18 cellular contexts compared by ENCODE assay signal in the genomic region with DNA sequence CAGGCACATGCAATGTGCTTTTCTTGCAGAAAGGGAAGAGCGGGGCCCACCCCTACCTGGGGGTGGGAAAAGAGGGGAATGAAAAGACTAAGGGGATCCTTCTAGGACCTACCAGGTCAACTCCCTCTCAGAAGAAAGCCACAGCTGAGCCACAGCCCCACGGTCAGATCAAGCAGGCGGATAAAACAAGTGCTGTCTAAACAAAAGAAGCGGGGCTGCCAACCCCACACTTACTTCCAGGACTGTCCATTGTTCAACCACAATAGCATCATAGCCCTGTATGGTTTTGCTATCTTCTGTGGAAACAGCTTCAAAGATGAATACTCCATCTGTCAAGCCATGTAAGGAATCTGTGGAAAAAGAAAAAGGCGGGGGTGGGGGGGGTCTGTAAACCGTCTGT.
A peak's percentile ranks its signal among the peaks of the same experiment; 100 is the strongest.
DNase-seq lines count a peak whose midpoint lies in the region; ATAC-seq lines count a peak whose summit lies in the region.
"Had no signal": no experiment of that assay in that cellular context is flagged by ENCODE, and none has a peak within 500 bp of the region (broad histone marks: within the 10 kb centered on the region; RNA-seq: fewer than 3 reads in every experiment).

No MANE protein-coding gene starts in this region.

- ATAC-seq in activated CD4-positive, alpha-beta T cell treated with anti-CD3 and anti-CD28 coated beads for 36 hours, result no peak
- ATAC-seq: K562 had no signal

- no peak for DNase-seq in activated CD4-positive, alpha-beta T cell treated with anti-CD3 and anti-CD28 coated beads for 36 hours
- DNase-seq in activated CD4-positive, alpha-beta T cell treated with anti-CD3 and anti-CD28 coated beads, Interleukin-2, amount 50 U/mL, for 4 hours, result no peak
- DNase-seq in activated naive CD8-positive, alpha-beta T cell treated with anti-CD3 and anti-CD28 coated beads for 36 hours, result no peak
- DNase-seq in globus pallidus (ENCODE audit: low spot score) (peak; percentile 61), retina (peak; percentile 53), NCI-H2227 (lab: John Stamatoyannopoulos, UW; ENCODE audit: unreplicated experiment) (no peak), ACHN (no peak)
- no peak for DNase-seq in activated T-helper 2 cell treated with anti-CD3 and anti-CD28 coated beads, Interferon-gamma antibody, Interleukin-2, Interleukin-4, amounts not matched to agents 10 μg/mL and 5 μg/mL and 100 μg/mL, durations not matched to agents 14 hours and 24 hours and 36 hours (ENCODE audit: low spot score)
- DNase-seq: activated naive CD4-positive, alpha-beta T cell; GOT3; mammary epithelial cell; NCI-H1092 treated with DMSO at 0.1 percent for 48 hours; NCI-H2227 treated with DMSO at 0.1 percent for 48 hours; SK-N-SH; stimulated activated CD4-positive, alpha-beta T cell treated with anti-CD3 and anti-CD28 coated beads, Interleukin-4, amount 100 ng/mL, for 4 hours; trophoblast cell had no signal

- CTCF ChIA-PET in activated CD4-positive, alpha-beta T cell treated with anti-CD3 and anti-CD28 coated beads for 36 hours (lab: Charles Lee), result interaction anchor here (1.0 kb wide), 1 partner anchor 21 kb away, joined by 3 read pairs; no protein-coding TSS in a partner anchor

- no peaks in the 10 kb centered on the region for H3K27me3 Mint-ChIP-seq in activated CD4-positive, alpha-beta T cell treated with anti-CD3 and anti-CD28 coated beads for 36 hours
- H3K27me3 Mint-ChIP-seq in activated naive CD8-positive, alpha-beta T cell treated with anti-CD3 and anti-CD28 coated beads for 36 hours, result no peaks in the 10 kb centered on the region
- H3K27me3 Mint-ChIP-seq in activated T-helper 2 cell treated with anti-CD3 and anti-CD28 coated beads, Interferon-gamma antibody, Interleukin-2, Interleukin-4, amounts not matched to agents 10 μg/mL and 5 μg/mL and 100 μg/mL, durations not matched to agents 14 hours and 24 hours and 36 hours (ENCODE audit: low read depth), result no peaks in the 10 kb centered on the region

- no peaks in the 10 kb centered on the region for H3K9me3 Mint-ChIP-seq in activated CD4-positive, alpha-beta T cell treated with anti-CD3 and anti-CD28 coated beads for 36 hours (ENCODE audit: low read depth)
- H3K9me3 Mint-ChIP-seq in activated naive CD8-positive, alpha-beta T cell treated with anti-CD3 and anti-CD28 coated beads for 36 hours, result no peaks in the 10 kb centered on the region
- no peaks in the 10 kb centered on the region for H3K9me3 Mint-ChIP-seq in activated T-helper 2 cell treated with anti-CD3 and anti-CD28 coated beads, Interferon-gamma antibody, Interleukin-2, Interleukin-4, amounts not matched to agents 10 μg/mL and 5 μg/mL and 100 μg/mL, durations not matched to agents 14 hours and 24 hours and 36 hours

- POLR2A ChIA-PET in activated CD4-positive, alpha-beta T cell treated with anti-CD3 and anti-CD28 coated beads for 36 hours (lab: Charles Lee), result no interaction called here

- H3K36me3 Mint-ChIP-seq in activated CD4-positive, alpha-beta T cell treated with anti-CD3 and anti-CD28 coated beads for 36 hours (ENCODE audit: low read depth), result peaks cover 45% of the 10 kb centered on the region
- peaks cover 56% of the 10 kb centered on the region for H3K36me3 Mint-ChIP-seq in activated naive CD8-positive, alpha-beta T cell treated with anti-CD3 and anti-CD28 coated beads for 36 hours
- peaks cover 47% of the 10 kb centered on the region for H3K36me3 Mint-ChIP-seq in activated T-helper 2 cell treated with anti-CD3 and anti-CD28 coated beads, Interferon-gamma antibody, Interleukin-2, Interleukin-4, amounts not matched to agents 10 μg/mL and 5 μg/mL and 100 μg/mL, durations not matched to agents 14 hours and 24 hours and 36 hours (ENCODE audit: low read depth)

- intact Hi-C loops in activated CD4-positive, alpha-beta T cell treated with anti-CD3 and anti-CD28 coated beads for 36 hours (cut with DNase I, micrococcal nuclease), result no loop called here
- intact Hi-C loops in activated T-helper 2 cell treated with anti-CD3 and anti-CD28 coated beads, Interferon-gamma antibody, Interleukin-2, Interleukin-4, amounts not matched to agents 10 μg/mL and 5 μg/mL and 100 μg/mL, durations not matched to agents 14 hours and 24 hours and 36 hours (cut with micrococcal nuclease), result no loop called here

- H3K4me1 Mint-ChIP-seq in activated CD4-positive, alpha-beta T cell treated with anti-CD3 and anti-CD28 coated beads for 36 hours, result peaks cover 28% of the 10 kb centered on the region
- H3K4me1 Mint-ChIP-seq in activated naive CD8-positive, alpha-beta T cell treated with anti-CD3 and anti-CD28 coated beads for 36 hours, result peaks cover 22% of the 10 kb centered on the region
- H3K4me1 Mint-ChIP-seq in activated T-helper 2 cell treated with anti-CD3 and anti-CD28 coated beads, Interferon-gamma antibody, Interleukin-2, Interleukin-4, amounts not matched to agents 10 μg/mL and 5 μg/mL and 100 μg/mL, durations not matched to agents 14 hours and 24 hours and 36 hours (ENCODE audit: low read depth), result peaks cover 19% of the 10 kb centered on the region

- peak overlapping the region; percentile 22 for H3K27ac Mint-ChIP-seq in activated CD4-positive, alpha-beta T cell treated with anti-CD3 and anti-CD28 coated beads for 36 hours
- peak overlapping the region; percentile 59 for H3K27ac Mint-ChIP-seq in activated naive CD8-positive, alpha-beta T cell treated with anti-CD3 and anti-CD28 coated beads for 36 hours
- H3K27ac Mint-ChIP-seq in activated T-helper 2 cell treated with anti-CD3 and anti-CD28 coated beads, Interferon-gamma antibody, Interleukin-2, Interleukin-4, amounts not matched to agents 10 μg/mL and 5 μg/mL and 100 μg/mL, durations not matched to agents 14 hours and 24 hours and 36 hours, result no peak overlapping the region

- in situ Hi-C loops in ACHN (cut with HindIII; ENCODE audit: low pct_ligation_motif_present, low pct_unique_long_range_greater_than_20kb, low sequenced_read_pairs), result no loop called here

- H3K4me3 Mint-ChIP-seq in activated CD4-positive, alpha-beta T cell treated with anti-CD3 and anti-CD28 coated beads for 36 hours, result no peak overlapping the region
- no peak overlapping the region for H3K4me3 Mint-ChIP-seq in activated naive CD8-positive, alpha-beta T cell treated with anti-CD3 and anti-CD28 coated beads for 36 hours
- no peak overlapping the region for H3K4me3 Mint-ChIP-seq in activated T-helper 2 cell treated with anti-CD3 and anti-CD28 coated beads, Interferon-gamma antibody, Interleukin-2, Interleukin-4, amounts not matched to agents 10 μg/mL and 5 μg/mL and 100 μg/mL, durations not matched to agents 14 hours and 24 hours and 36 hours (ENCODE audit: low read depth)
- H3K4me3 Mint-ChIP-seq: CD14-positive monocyte had no signal

Comparison
In these comparisons a context has a peak if more than half of its experiments do, and no peak if none do; other contexts are left out.
1. DNase-seq: peak in globus pallidus (single experiment) and retina (single experiment); none in activated CD4-positive, alpha-beta T cell treated with anti-CD3 and anti-CD28 coated beads for 36 hours (single experiment), activated CD4-positive, alpha-beta T cell treated with anti-CD3 and anti-CD28 coated beads, Interleukin-2, amount 50 U/mL, for 4 hours (0 of 2), activated naive CD8-positive, alpha-beta T cell treated with anti-CD3 and anti-CD28 coated beads for 36 hours (single experiment), NCI-H2227 (single experiment), activated T-helper 2 cell treated with anti-CD3 and anti-CD28 coated beads, Interferon-gamma antibody, Interleukin-2, Interleukin-4, amounts not matched to agents 10 μg/mL and 5 μg/mL and 100 μg/mL, durations not matched to agents 14 hours and 24 hours and 36 hours (single experiment) and ACHN (single experiment).